In genomic region chr1:160884579-160884978, GRCh38 we compare ENCODE assay signal across 12 cellular contexts. TPM values are rescaled to one million over a fixed set of nuclear protein-coding genes. Genes with fewer than 3 reads are reported as not detected.
DNase-seq lines count a peak whose midpoint lies in the region; ATAC-seq and TF ChIP-seq lines count a peak whose summit lies in the region.
"Had no signal": no experiment of that assay in that cellular context is flagged by ENCODE, and none has a peak within 500 bp of the region (broad histone marks: within the 10 kb centered on the region; RNA-seq: fewer than 3 reads in every experiment).

No MANE protein-coding gene starts in this region.

- no peak overlapping the region for H2AFZ ChIP-seq in PC-9

- TF ChIP-seq CTCF in colonic mucosa (IDR thresholded peaks at IDR 0.05) (peak; percentile 12), thoracic aorta (IDR thresholded peaks at IDR 0.05) (peak; percentile 30), PC-9 (conservative IDR thresholded peaks at IDR 0.05) (no peak; the same call in 1 of the 2 replicates)

- intact Hi-C loops in activated CD4-positive, alpha-beta T cell treated with anti-CD3 and anti-CD28 coated beads for 36 hours (cut with DNase I, micrococcal nuclease), result loop anchor here (1.0 to 2.0 kb wide), 4 partner anchors 49 to 203 kb away; no protein-coding TSS in a partner anchor
- intact Hi-C loops in colonic mucosa (cut with DNase I), result loop anchor here (5.0 kb wide), 1 partner anchor 47 kb away; no protein-coding TSS in a partner anchor
- intact Hi-C loops in PC-9 (cut with micrococcal nuclease; ENCODE audit: unreplicated experiment), result no loop called here

- H3K27me3 Mint-ChIP-seq in activated CD4-positive, alpha-beta T cell treated with anti-CD3 and anti-CD28 coated beads for 36 hours, result peaks cover 2% of the 10 kb centered on the region

- no peak overlapping the region for H3K27ac Mint-ChIP-seq in activated CD4-positive, alpha-beta T cell treated with anti-CD3 and anti-CD28 coated beads for 36 hours
- H3K27ac Mint-ChIP-seq: T-helper 1 cell treated with Interleukin-12 subunit alpha and Interleukin-12 subunit beta and Interleukin-4 antibody, amounts not matched to agents 30 μg/mL and 1 μg/mL, for 36 hours had no signal

- H3K4me3 Mint-ChIP-seq in activated CD4-positive, alpha-beta T cell treated with anti-CD3 and anti-CD28 coated beads for 36 hours, result no peak overlapping the region
- H3K4me3 Mint-ChIP-seq: T-helper 1 cell treated with Interleukin-12 subunit alpha and Interleukin-12 subunit beta and Interleukin-4 antibody, amounts not matched to agents 30 μg/mL and 1 μg/mL, for 36 hours had no signal

- CTCF ChIA-PET in activated CD4-positive, alpha-beta T cell treated with anti-CD3 and anti-CD28 coated beads for 36 hours (lab: Charles Lee), result interaction anchor here (0.6 to 4.7 kb wide), 29 partner anchors 8 to 209 kb away, joined by 3 to 79 read pairs (median 5); partner anchors contain the start of genes CD244 and ITLN2
- CTCF ChIA-PET in PC-9 (lab: Charles Lee), result interaction anchor here (1.4 kb wide), 1 partner anchor 15 kb away, joined by 3 read pairs; no protein-coding TSS in a partner anchor

- H3K79me2 ChIP-seq in PC-9 (ENCODE audit: low read depth), result no peaks in the 10 kb centered on the region

- H3K4me3 ChIP-seq in colonic mucosa (no peak overlapping the region), thoracic aorta (no peak overlapping the region), PC-9 (no peak overlapping the region)

- H3F3A ChIP-seq in PC-9 (ENCODE audit: insufficient read depth, low read depth), result no peaks in the 10 kb centered on the region

- no peaks in the 10 kb centered on the region for H3K36me3 Mint-ChIP-seq in activated CD4-positive, alpha-beta T cell treated with anti-CD3 and anti-CD28 coated beads for 36 hours (ENCODE audit: low read depth)

- POLR2A ChIA-PET in activated CD4-positive, alpha-beta T cell treated with anti-CD3 and anti-CD28 coated beads for 36 hours (lab: Charles Lee), result interaction anchor here (1.1 kb wide), 1 partner anchor 107 kb away, joined by 5 read pairs; no protein-coding TSS in a partner anchor
- POLR2A ChIA-PET in PC-9 (lab: Charles Lee; ENCODE audit: unreplicated experiment), result interaction anchor here (0.6 kb wide), 1 partner anchor 429 kb away, joined by 6 read pairs; no protein-coding TSS in a partner anchor

- ATAC-seq in activated CD4-positive, alpha-beta T cell treated with anti-CD3 and anti-CD28 coated beads for 36 hours, result peak; percentile 94
- ATAC-seq in thoracic aorta (ENCODE audit: insufficient number of reproducible peaks, low FRiP score, low read depth), result no peak
- ATAC-seq in GM21786 (IDR thresholded peaks at IDR 0.05; ENCODE audit: unreplicated experiment), result no peak

- H3K9me3 ChIP-seq in colonic mucosa (no peaks in the 10 kb centered on the region), thoracic aorta (no peaks in the 10 kb centered on the region), PC-9 (ENCODE audit: insufficient read depth, low read depth) (no peaks in the 10 kb centered on the region)

- no peak overlapping the region for H3K4me2 ChIP-seq in PC-9

- H4K20me1 ChIP-seq in PC-9 (ENCODE audit: insufficient read depth), result no peaks in the 10 kb centered on the region

- no peak overlapping the region for H3K9ac ChIP-seq in colonic mucosa (ENCODE audit: low read depth in 2 of 2, low read length in 2 of 2)

- H3K9me3 Mint-ChIP-seq in activated CD4-positive, alpha-beta T cell treated with anti-CD3 and anti-CD28 coated beads for 36 hours (ENCODE audit: low read depth), result no peaks in the 10 kb centered on the region
- H3K9me3 Mint-ChIP-seq: T-helper 1 cell treated with Interleukin-12 subunit alpha and Interleukin-12 subunit beta and Interleukin-4 antibody, amounts not matched to agents 30 μg/mL and 1 μg/mL, for 36 hours had no signal

- DNase-seq in activated CD4-positive, alpha-beta T cell treated with anti-CD3 and anti-CD28 coated beads for 36 hours, result peak; percentile 55
- DNase-seq in activated CD4-positive, alpha-beta T cell treated with anti-CD3 and anti-CD28 coated beads, Interleukin-2, amount 50 U/mL, for 1 hour, result no peak
- DNase-seq in HT1080 (ENCODE audit: low read depth) (peak; percentile 50), colonic mucosa (no peak), thoracic aorta (ENCODE audit: low spot score) (no peak), PC-9 (no peak)
- no peak for DNase-seq in activated T-cell treated with anti-CD3 and anti-CD28 coated beads, Interleukin-2, amount 50 U/mL, for 1 hour
- DNase-seq: foreskin fibroblast, NCI-H226 had no signal

- H3K4me1 ChIP-seq in colonic mucosa, result no peaks in the 10 kb centered on the region
- peaks cover 0 to 4% of the 10 kb centered on the region in 2 donors for H3K4me1 ChIP-seq in thoracic aorta (ENCODE audit: control insufficient read depth in 1 of 2, low read depth in 2 of 2)
- no peaks in the 10 kb centered on the region for H3K4me1 ChIP-seq in PC-9 (replicated peaks; ENCODE audit: insufficient read depth)

- H3K36me3 ChIP-seq in colonic mucosa (no peaks in the 10 kb centered on the region), thoracic aorta (no peaks in the 10 kb centered on the region), PC-9 (ENCODE audit: low read depth) (no peaks in the 10 kb centered on the region)

- H3K9me2 ChIP-seq in PC-9 (ENCODE audit: insufficient read depth), result no peaks in the 10 kb centered on the region

- no TSS peak for BruUV-seq in PC-9 (replicated peaks; lab: Mats Ljungman, UMichigan)

- H3K27me3 ChIP-seq in colonic mucosa (no peaks in the 10 kb centered on the region), thoracic aorta (replicated peaks; ENCODE audit: insufficient read depth) (no peaks in the 10 kb centered on the region), PC-9 (ENCODE audit: insufficient read depth, low read depth) (peaks cover 13% of the 10 kb centered on the region)

- H3K27ac ChIP-seq in colonic mucosa (no peak overlapping the region), thoracic aorta (no peak overlapping the region), PC-9 (no peak overlapping the region)

- H3K4me1 Mint-ChIP-seq in activated CD4-positive, alpha-beta T cell treated with anti-CD3 and anti-CD28 coated beads for 36 hours, result peaks cover 10% of the 10 kb centered on the region

RNA-seq across cellular contexts. Expression of gene ITLN1, which starts 0.4 kb away (rescaled TPM):
- total RNA-seq in activated CD4-positive, alpha-beta T cell treated with anti-CD3 and anti-CD28 coated beads for 36 hours, result not detected
- not detected in 2 replicates for total RNA-seq in HT1080 (2014; rRNA removed; shearing (Covaris generic))
- polyA plus RNA-seq in HT1080 (2015; cell fraction: cytosol; rRNA removed), result not detected in 2 replicates
- not detected in 2 replicates for polyA plus RNA-seq in HT1080 (2015; cell fraction: nucleus; rRNA removed)
- total RNA-seq in colonic mucosa, result 100 to 1,000 TPM; 164 to 256 TPM
- total RNA-seq in thoracic aorta, result 10 to 100 TPM in 1 of 2 donors, under 1 TPM in 1; 0.56 to 51.7 TPM
- total RNA-seq in PC-9 (2021), result not detected in 2 replicates
- polyA plus RNA-seq: AG04450 had no signal

RNA-seq across cellular contexts. Expression of gene CD244, which starts 21.9 kb away (rescaled TPM):
- under 1 TPM; 0.14 to 0.25 TPM for total RNA-seq in activated CD4-positive, alpha-beta T cell treated with anti-CD3 and anti-CD28 coated beads for 36 hours
- not detected in 2 replicates for total RNA-seq in HT1080 (2014; rRNA removed; shearing (Covaris generic))
- polyA plus RNA-seq in HT1080 (2015; cell fraction: cytosol; rRNA removed), result not detected in 2 replicates
- not detected in 2 replicates for polyA plus RNA-seq in HT1080 (2015; cell fraction: nucleus; rRNA removed)
- total RNA-seq in colonic mucosa, result under 1 TPM; 0.49 to 0.58 TPM
- 1 to 10 TPM in 1 of 2 donors, under 1 TPM in 1; 0.78 to 2.2 TPM for total RNA-seq in thoracic aorta
- not detected in 2 replicates for total RNA-seq in PC-9 (2021)
- polyA plus RNA-seq: AG04450 had no signal

Comparison
In these comparisons a context has a peak if more than half of its experiments do, and no peak if none do; other contexts are left out.
1. DNase-seq: peak in activated CD4-positive, alpha-beta T cell treated with anti-CD3 and anti-CD28 coated beads for 36 hours (single experiment) and HT1080 (single experiment); none in activated CD4-positive, alpha-beta T cell treated with anti-CD3 and anti-CD28 coated beads, Interleukin-2, amount 50 U/mL, for 1 hour (single experiment), colonic mucosa (single experiment), thoracic aorta (single experiment), activated T-cell treated with anti-CD3 and anti-CD28 coated beads, Interleukin-2, amount 50 U/mL, for 1 hour (single experiment) and PC-9 (0 of 2).